11 cellular contexts compared by ENCODE assay signal in genomic region chr17:63442074-63442473, GRCh38. TPM values are rescaled to one million over a fixed set of nuclear protein-coding genes. Genes with fewer than 3 reads are reported as not detected.
"Had no signal": no experiment of that assay in that cellular context is flagged by ENCODE, and none has a peak within 500 bp of the region (broad histone marks: within the 10 kb centered on the region; RNA-seq: fewer than 3 reads in every experiment).

No MANE protein-coding gene starts in this region.

- H3K9me3 Mint-ChIP-seq: activated naive CD4-positive, alpha-beta T cell treated with anti-CD3 and anti-CD28 coated beads, Interleukin-2, amount 50 U/mL, for 72 hours; activated T-cell treated with anti-CD3 and anti-CD28 coated beads, Interleukin-2, amount 50 U/mL, for 72 hours had no signal

- H3K4me3 ChIP-seq: SJCRH30 had no signal

- H3K9me3 ChIP-seq: SJCRH30 had no signal

- ATAC-seq: activated naive CD4-positive, alpha-beta T cell treated with anti-CD3 and anti-CD28 coated beads, Interleukin-2, amount 50 U/mL, for 72 hours had no signal

- H3K27ac Mint-ChIP-seq: activated naive CD4-positive, alpha-beta T cell treated with anti-CD3 and anti-CD28 coated beads, Interleukin-2, amount 50 U/mL, for 72 hours; activated T-cell treated with anti-CD3 and anti-CD28 coated beads, Interleukin-2, amount 50 U/mL, for 72 hours had no signal

- H3K27me3 ChIP-seq: SJCRH30 had no signal

- H3K36me3 Mint-ChIP-seq: activated naive CD4-positive, alpha-beta T cell treated with anti-CD3 and anti-CD28 coated beads, Interleukin-2, amount 50 U/mL, for 72 hours had no signal

- H3K4me3 Mint-ChIP-seq: activated T-cell treated with anti-CD3 and anti-CD28 coated beads, Interleukin-2, amount 50 U/mL, for 72 hours had no signal

- H3K27ac ChIP-seq: SJCRH30 had no signal

- H3K4me1 ChIP-seq: SJCRH30 had no signal

- H3K36me3 ChIP-seq: SJCRH30 had no signal

- DNase-seq: activated CD4-positive, alpha-beta T cell treated with anti-CD3 and anti-CD28 coated beads, Interleukin-2, amount 50 U/mL, for 48 hours; activated CD4-positive, CD25-positive, alpha-beta regulatory T cell treated with anti-CD3 and anti-CD28 coated beads, Interleukin-2, amount 50 U/mL, for 72 hours; activated gamma-delta T cell; stimulated activated CD4-positive, alpha-beta T cell treated with anti-CD3 and anti-CD28 coated beads, Interleukin-2, amount 100 ng/mL, for 48 hours; stimulated activated naive CD4-positive, alpha-beta T cell treated with Interleukin-2 at 50 U/mL for 16 hours; substantia nigra; T1000; trophoblast cell had no signal

RNA-seq across cellular contexts. Expression of gene CYB561, which starts 4.0 kb away (rescaled TPM):
- total RNA-seq: SJCRH30 had no signal
